ENCODE assay signal across 21 cellular contexts in the genomic region with DNA sequence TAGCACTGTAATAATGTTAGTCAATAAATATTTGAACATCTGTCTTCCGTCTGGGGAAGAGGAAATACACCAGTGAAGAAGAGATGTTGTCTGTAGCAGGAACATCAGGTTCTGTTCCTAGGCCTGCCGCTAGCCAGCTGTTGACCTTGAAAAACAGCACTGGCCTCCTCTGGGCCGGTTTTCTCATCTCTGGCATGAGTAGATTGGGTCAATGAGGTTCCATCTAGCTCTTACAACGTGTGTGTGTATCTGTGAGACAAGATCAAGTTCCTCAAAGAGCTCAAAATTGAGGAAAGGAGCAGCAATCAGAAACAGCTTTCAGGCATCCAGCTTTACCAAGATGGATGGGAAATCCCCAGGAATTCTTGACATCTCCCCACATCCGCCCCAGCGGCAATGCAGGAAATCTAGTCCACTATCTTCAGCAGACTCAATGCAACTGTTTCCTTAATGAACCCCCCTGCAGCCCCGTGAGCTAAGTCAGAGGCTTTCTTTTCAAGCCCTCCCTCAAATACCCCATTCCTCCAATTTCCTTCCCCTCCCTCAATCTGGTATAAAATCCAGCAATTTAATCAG. TPM values are rescaled to one million over a fixed set of nuclear protein-coding genes. Genes with fewer than 3 reads are reported as not detected.
DNase-seq lines count a peak whose midpoint lies in the region; ATAC-seq, FAIRE-seq and TF ChIP-seq lines count a peak whose summit lies in the region.
"Had no signal": no experiment of that assay in that cellular context is flagged by ENCODE, and none has a peak within 500 bp of the region (broad histone marks: within the 10 kb centered on the region; RNA-seq: fewer than 3 reads in every experiment).

No MANE protein-coding gene starts in this region.

- H3K9me1 ChIP-seq in endothelial cell of umbilical vein (replicated peaks; ENCODE audit: control insufficient read depth, extremely low read depth, insufficient read depth, low read length) = no peaks in the 10 kb centered on the region

- POLR2A ChIA-PET in endothelial cell of umbilical vein (lab: Charles Lee) = interaction anchor here (1.9 kb wide), 1 partner anchor 82 kb away, joined by 12 read pairs; no protein-coding TSS in a partner anchor

- H3K9me3 Mint-ChIP-seq in immature natural killer cell = no peaks in the 10 kb centered on the region
- H3K9me3 Mint-ChIP-seq: CD8-positive, alpha-beta T cell; central memory CD8-positive, alpha-beta T cell; neural progenitor cell had no signal

- intact Hi-C loops in right cardiac atrium (cut with DNase I) = loop anchor here in 1 of 4 donors (10.0 kb wide), 2 partner anchors 145 to 155 kb away; no protein-coding TSS in a partner anchor
- intact Hi-C loops in cardiac septum (cut with DNase I) = no loop called here
- intact Hi-C loops in endothelial cell of umbilical vein (cut with micrococcal nuclease) = loop anchor here (1.0 to 10.0 kb wide), 12 partner anchors 11 to 355 kb away; a partner anchor contains a TSS

- no peaks in the 10 kb centered on the region for H3K9me3 ChIP-seq in right cardiac atrium (ENCODE audit: control insufficient read depth, low read length)
- no peaks in the 10 kb centered on the region for H3K9me3 ChIP-seq in endothelial cell of umbilical vein (replicated peaks; ENCODE audit: control insufficient read depth, insufficient read depth, low read length)
- H3K9me3 ChIP-seq in smooth muscle cell (replicated peaks; ENCODE audit: low read depth) = no peaks in the 10 kb centered on the region
- H3K9me3 ChIP-seq: esophagus muscularis mucosa had no signal

- peaks cover 9% of the 10 kb centered on the region for H3K4me1 ChIP-seq in right cardiac atrium (ENCODE audit: control insufficient read depth, insufficient read depth, low read length)
- peaks cover 46% of the 10 kb centered on the region for H3K4me1 ChIP-seq in endothelial cell of umbilical vein (ENCODE audit: control insufficient read depth, extremely low read depth, insufficient read depth, low read length)
- H3K4me1 ChIP-seq in smooth muscle cell (ENCODE audit: low read depth) = peaks cover 22% of the 10 kb centered on the region

- H3K27ac Mint-ChIP-seq in immature natural killer cell = no peak overlapping the region
- H3K27ac Mint-ChIP-seq: CD8-positive, alpha-beta T cell; neural progenitor cell; T-helper 17 cell had no signal

- no peak overlapping the region for H3K4me3 Mint-ChIP-seq in immature natural killer cell
- H3K4me3 Mint-ChIP-seq: CD8-positive, alpha-beta T cell; central memory CD8-positive, alpha-beta T cell; neural progenitor cell; T-helper 17 cell had no signal

- H4K20me1 ChIP-seq in endothelial cell of umbilical vein (replicated peaks; ENCODE audit: control insufficient read depth, extremely low read depth, insufficient read depth, low read length) (peaks cover 8% of the 10 kb centered on the region), smooth muscle cell (ENCODE audit: low read depth) (peaks cover 98% of the 10 kb centered on the region)

- FAIRE-seq in endothelial cell of umbilical vein (lab: Jason Lieb, UNC) = peak; percentile 88
- no peak for FAIRE-seq in H54 (lab: Jason Lieb, UNC)

- H3K27me3 Mint-ChIP-seq in immature natural killer cell (ENCODE audit: low read depth in 3 of 3) = peaks cover 3 to 17% (median 4%) of the 10 kb centered on the region in 3 donors

- 59% methylated on average over 7 of the region's 7 CpGs for WGBS in right cardiac atrium
- 28% methylated on average over 7 of the region's 7 CpGs for WGBS in smooth muscle cell (ENCODE audit: low lambda C conversion rate)

- dilution Hi-C loops in endothelial cell of umbilical vein (cut with MboI; ENCODE audit: extremely low pct_ligation_motif_present, low sequenced_read_pairs) = loop anchor here (25.0 kb wide), 1 partner anchor 178 kb away; no protein-coding TSS in a partner anchor

- no peaks in the 10 kb centered on the region for H3K36me3 Mint-ChIP-seq in immature natural killer cell
- H3K36me3 Mint-ChIP-seq: CD8-positive, alpha-beta T cell; neural progenitor cell had no signal

- TF ChIP-seq POLR2A in endothelial cell of umbilical vein (IDR thresholded peaks at IDR 0.05; ENCODE audit: low read depth, low read length) (peak; percentile 69), H54 (IDR thresholded peaks at IDR 0.05; ENCODE audit: low read depth, low read length) (no peak)

- CTCF ChIA-PET in endothelial cell of umbilical vein (lab: Charles Lee) = interaction anchor here (0.7 to 4.4 kb wide), 12 partner anchors 11 to 166 kb away, joined by 3 to 28 read pairs (median 6); no protein-coding TSS in a partner anchor

- H3K9ac ChIP-seq in endothelial cell of umbilical vein (replicated peaks; ENCODE audit: extremely low read depth, insufficient read depth, low read length) (peak overlapping the region; percentile 49), smooth muscle cell (ENCODE audit: low read depth) (peak overlapping the region; percentile 90)
- H3K9ac ChIP-seq: neural progenitor cell had no signal

- ATAC-seq in right cardiac atrium = no peak
- ATAC-seq: CD8-positive, alpha-beta T cell; T-helper 17 cell had no signal

- no peak overlapping the region for H2AFZ ChIP-seq in endothelial cell of umbilical vein (ENCODE audit: low read depth, low read length)
- no peak overlapping the region for H2AFZ ChIP-seq in smooth muscle cell (ENCODE audit: low read depth)
- H2AFZ ChIP-seq: neural progenitor cell had no signal

- peaks cover 91% of the 10 kb centered on the region for H3K79me2 ChIP-seq in endothelial cell of umbilical vein (ENCODE audit: control insufficient read depth, insufficient read depth, low read length)
- H3K79me2 ChIP-seq in smooth muscle cell (ENCODE audit: low read depth) = peaks cover 100% of the 10 kb centered on the region

- peaks cover 47% of the 10 kb centered on the region for H3F3A ChIP-seq in smooth muscle cell (ENCODE audit: low read depth)

- DNase-seq in right cardiac atrium (peak in 1 of 3 donors; percentile 41), cardiac septum (ENCODE audit: low spot score) (no peak), RPMI7951 (ENCODE audit: low read depth) (peak; percentile 75), endothelial cell of umbilical vein (ENCODE audit: low read depth, low spot score) (peak; percentile 85), smooth muscle cell (lab: John Stamatoyannopoulos, UW; ENCODE audit: unreplicated experiment) (no peak), immature natural killer cell (no peak), H54 (ENCODE audit: insufficient read length, low spot score) (no peak), AML-193 (lab: John Stamatoyannopoulos, UW) (no peak)
- DNase-seq: activated CD4-positive, alpha-beta T cell treated with anti-CD3 and anti-CD28 coated beads, Interleukin-2, amount 50 U/mL, for 48 hours; activated naive CD4-positive, alpha-beta T cell treated with Interleukin-2 at 50 U/mL for 16 hours; activated T-cell treated with anti-CD3 and anti-CD28 coated beads for 4 hours; CD8-positive, alpha-beta T cell; DND-41; MM.1S; NCI-H1436 treated with DMSO at 0.1 percent for 48 hours; NCI-H526; T-helper 17 cell; trophoblast cell had no signal

- H3K4me3 ChIP-seq in right cardiac atrium (ENCODE audit: low read length) (peak overlapping the region; percentile 58), endothelial cell of umbilical vein (replicated peaks in 1 of 3; ENCODE audit: insufficient read depth in 1 of 3, low read depth in 1 of 3, low read length in 3 of 3) (peak overlapping the region in 1 of 3 experiments; percentile 23), smooth muscle cell (peak overlapping the region; percentile 79)
- H3K4me3 ChIP-seq: esophagus muscularis mucosa, neural progenitor cell had no signal

- no peak overlapping the region for H3K27ac ChIP-seq in right cardiac atrium (ENCODE audit: low read length)
- H3K27ac ChIP-seq in endothelial cell of umbilical vein (ENCODE audit: insufficient read depth, low read depth, low read length) = peak overlapping the region; percentile 76
- H3K27ac ChIP-seq in smooth muscle cell (ENCODE audit: low read depth) = peak overlapping the region; percentile 96
- H3K27ac ChIP-seq: esophagus muscularis mucosa, neural progenitor cell had no signal

- H3K36me3 ChIP-seq in endothelial cell of umbilical vein (ENCODE audit: control insufficient read depth in 2 of 2, extremely low read depth in 1 of 2, insufficient read depth in 2 of 2, low read length in 2 of 2) (peaks cover 0 to 2% of the 10 kb centered on the region in 2 experiments), smooth muscle cell (ENCODE audit: low read depth) (no peaks in the 10 kb centered on the region)
- H3K36me3 ChIP-seq: esophagus muscularis mucosa, neural progenitor cell had no signal

- BruUV-seq in endothelial cell of umbilical vein (replicated peaks; lab: Mats Ljungman, UMichigan) = no TSS peak

- peaks cover 1 to 6% of the 10 kb centered on the region in 2 donors for H3K4me1 Mint-ChIP-seq in immature natural killer cell
- H3K4me1 Mint-ChIP-seq: central memory CD8-positive, alpha-beta T cell; T-helper 17 cell had no signal

- peak overlapping the region; percentile 96 for H3K4me2 ChIP-seq in endothelial cell of umbilical vein (ENCODE audit: insufficient read depth, low read length)
- peak overlapping the region; percentile 95 for H3K4me2 ChIP-seq in smooth muscle cell
- H3K4me2 ChIP-seq: neural progenitor cell had no signal

- TF ChIP-seq CTCF in endothelial cell of umbilical vein (IDR thresholded peaks at IDR 0.05; ENCODE audit: extremely low read depth in 1 of 2, insufficient read depth in 1 of 2, low read depth in 1 of 2, low read length in 2 of 2) (no peak), smooth muscle cell (IDR thresholded peaks at IDR 0.05; ENCODE audit: borderline replicate concordance, insufficient read depth, poor library complexity, severe bottlenecking) (no peak)

- H3K27me3 ChIP-seq in right cardiac atrium (ENCODE audit: control insufficient read depth, insufficient read depth) (no peaks in the 10 kb centered on the region), endothelial cell of umbilical vein (ENCODE audit: control insufficient read depth in 2 of 2, insufficient read depth in 2 of 2, low read length in 2 of 2) (no peaks in the 10 kb centered on the region), smooth muscle cell (ENCODE audit: low read depth) (no peaks in the 10 kb centered on the region)

RNA-seq across cellular contexts. Expression of a gene that starts 4.9 kb away (rescaled TPM):
- total RNA-seq in right cardiac atrium (10 to 100 TPM; 31.0 to 53.4 (median 43.0) TPM), cardiac septum (53.4 TPM), endothelial cell of umbilical vein (104 and 178 TPM in 2 replicates), smooth muscle cell (738 and 786 TPM in 2 replicates)
- polyA plus RNA-seq in right cardiac atrium (24.9 TPM), endothelial cell of umbilical vein (16.0 and 17.9 TPM in 2 replicates), smooth muscle cell (329 and 495 TPM in 2 replicates), immature natural killer cell (not detected)
- 6.2 and 7.4 TPM in 2 replicates for total RNA-seq in RPMI7951 (2014; rRNA removed; shearing (Covaris generic))
- polyA plus RNA-seq in endothelial cell of umbilical vein (2011; cell fraction: cytosol; rRNA removed) = 19.5 and 20.7 TPM in 2 replicates
- polyA plus RNA-seq in endothelial cell of umbilical vein (2011; cell fraction: nucleus; rRNA removed) = 34.8 and 37.3 TPM in 2 replicates
- polyA plus RNA-seq in endothelial cell of umbilical vein (2012) = 59.0 and 77.2 TPM in 2 replicates
- polyA minus RNA-seq in endothelial cell of umbilical vein = 47.7 and 52.6 TPM in 2 replicates
- polyA minus RNA-seq in endothelial cell of umbilical vein (2011; cell fraction: cytosol; rRNA and poly(A)+ RNA removed) = not detected
- 36.8 and 57.0 TPM in 2 replicates for polyA minus RNA-seq in endothelial cell of umbilical vein (2011; cell fraction: nucleus; rRNA and poly(A)+ RNA removed)

Comparison
In these comparisons a context has a peak if more than half of its experiments do, and no peak if none do; other contexts are left out.
1. DNase-seq: peak in RPMI7951 (single experiment) and endothelial cell of umbilical vein (single experiment); none in cardiac septum (single experiment), smooth muscle cell (single experiment), immature natural killer cell (0 of 3), H54 (single experiment) and AML-193 (0 of 2).